In genomic region chr10:75181073-75181472, GRCh38 we compare ENCODE assay signal across 1 cellular context.
TF ChIP-seq lines count a peak whose summit lies in the region.

No MANE protein-coding gene starts in this region.

TF ChIP-seq in IMR-90, 13 proteins besides CTCF, POLR2A, EP300 and RAD21:
- peak; percentile 73 for TF ChIP-seq MAFK (IDR thresholded peaks at IDR 0.05; ENCODE audit: low read depth, low read length)
- no peak for TF ChIP-seq CEBPB (IDR thresholded peaks at IDR 0.05; ENCODE audit: low read depth, low read length)
